ENCODE assay signal across 22 cellular contexts in the genomic region with DNA sequence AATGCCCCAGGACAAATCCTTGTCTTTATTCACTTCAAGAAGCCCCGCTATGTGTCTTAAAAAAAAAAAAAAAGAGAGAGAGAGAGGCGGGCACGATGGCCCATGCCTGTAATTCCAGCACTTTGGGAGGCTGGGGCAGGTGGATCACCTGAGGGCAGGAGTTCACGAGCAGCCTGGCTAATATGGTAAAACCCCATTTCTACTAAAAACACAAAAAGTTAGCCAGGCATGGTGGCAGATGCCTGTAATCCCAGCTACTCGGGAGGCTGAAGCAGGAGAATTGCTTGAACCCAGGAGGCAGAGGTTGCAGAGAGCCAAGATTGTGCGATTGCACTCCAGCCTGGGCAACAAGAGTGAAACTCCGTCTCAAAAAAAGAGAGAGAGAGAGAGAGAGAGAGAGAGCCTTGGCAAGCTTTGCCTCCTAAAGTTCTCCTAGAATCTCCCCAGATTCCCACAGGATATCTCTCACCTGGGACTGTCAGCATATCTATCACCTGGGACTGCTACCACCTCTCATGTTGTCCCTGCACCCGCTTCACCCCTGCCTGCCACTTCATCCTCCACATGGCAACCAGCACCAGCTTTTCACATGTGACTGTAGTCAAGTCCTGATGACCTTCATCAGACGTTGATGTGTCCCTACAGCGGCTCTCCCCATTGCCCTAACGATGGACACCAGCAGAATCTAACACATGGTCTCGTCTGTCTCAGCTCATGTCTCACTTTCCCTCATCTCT. TPM values are rescaled to one million over a fixed set of nuclear protein-coding genes. Genes with fewer than 3 reads are reported as not detected.
DNase-seq lines count a peak whose midpoint lies in the region; ATAC-seq and TF ChIP-seq lines count a peak whose summit lies in the region.
"Had no signal": no experiment of that assay in that cellular context is flagged by ENCODE, and none has a peak within 500 bp of the region (broad histone marks: within the 10 kb centered on the region; RNA-seq: fewer than 3 reads in every experiment).

No MANE protein-coding gene starts in this region.

- H3K4me3 ChIP-seq in right atrium auricular region, result no peak overlapping the region
- peak overlapping the region; percentile 33 for H3K4me3 ChIP-seq in effector memory CD4-positive, alpha-beta T cell (ENCODE audit: insufficient read depth, low read depth, low read length, poor library complexity, severe bottlenecking)
- H3K4me3 ChIP-seq in upper lobe of left lung, result no peak overlapping the region
- H3K4me3 ChIP-seq: K562 had no signal

- peak overlapping the region; percentile 99 for H3K4me3 Mint-ChIP-seq in activated CD8-positive, alpha-beta T cell treated with anti-CD3 and anti-CD28 coated beads, Interleukin-2, amount 10 ng/mL, durations not matched to agents 7 days and 5 days
- peak overlapping the region; percentile 99 for H3K4me3 Mint-ChIP-seq in stimulated activated naive CD8-positive, alpha-beta T cell treated with anti-CD3 and anti-CD28 coated beads, Interleukin-15, Interleukin-2, amounts not matched to agents 100 ng/mL and 50 ng/mL, for 24 hours
- H3K4me3 Mint-ChIP-seq: neural crest cell had no signal

- H3K27ac Mint-ChIP-seq in activated CD8-positive, alpha-beta T cell treated with anti-CD3 and anti-CD28 coated beads, Interleukin-2, amount 10 ng/mL, durations not matched to agents 7 days and 5 days, result peak overlapping the region; percentile 88
- H3K27ac Mint-ChIP-seq in stimulated activated naive CD8-positive, alpha-beta T cell treated with anti-CD3 and anti-CD28 coated beads, Interleukin-15, Interleukin-2, amounts not matched to agents 100 ng/mL and 50 ng/mL, for 24 hours, result peak overlapping the region; percentile 93
- H3K27ac Mint-ChIP-seq: progenitor cell of endocrine pancreas had no signal

- TF ChIP-seq EP300 in upper lobe of left lung (IDR thresholded peaks at IDR 0.05), result no peak

- POLR2A ChIA-PET in activated CD8-positive, alpha-beta T cell treated with anti-CD3 and anti-CD28 coated beads, Interleukin-2, amount 10 ng/mL, durations not matched to agents 7 days and 5 days (lab: Charles Lee), result interaction anchor here (0.7 to 16.5 kb wide), 15 partner anchors 8 to 485 kb away, joined by 3 to 176 read pairs (median 9); a partner anchor contains a TSS

- H3K36me3 ChIP-seq in right atrium auricular region (no peaks in the 10 kb centered on the region), upper lobe of left lung (no peaks in the 10 kb centered on the region)
- H3K36me3 ChIP-seq in effector memory CD4-positive, alpha-beta T cell (ENCODE audit: control insufficient read depth, insufficient read depth, low read length), result peaks cover 18% of the 10 kb centered on the region
- H3K36me3 ChIP-seq: esophagus squamous epithelium had no signal

- 74 to 80% methylated on average over 12 of the region's 12 CpGs for whole genome bisulfite sequencing in upper lobe of left lung, 2 donors

- CTCF ChIA-PET in activated CD8-positive, alpha-beta T cell treated with anti-CD3 and anti-CD28 coated beads, Interleukin-2, amount 10 ng/mL, durations not matched to agents 7 days and 5 days (lab: Charles Lee), result interaction anchor here (0.7 to 13.4 kb wide), 10 partner anchors 10 to 44 kb away, joined by 3 to 162 read pairs (median 4); a partner anchor contains a TSS

- H3K9me3 ChIP-seq in right atrium auricular region, result no peaks in the 10 kb centered on the region
- H3K9me3 ChIP-seq in effector memory CD4-positive, alpha-beta T cell (ENCODE audit: control insufficient read depth, low read length), result no peaks in the 10 kb centered on the region
- H3K9me3 ChIP-seq in upper lobe of left lung, result no peaks in the 10 kb centered on the region
- H3K9me3 ChIP-seq: Caco-2, esophagus squamous epithelium, SK-N-SH had no signal

- H3K4me1 Mint-ChIP-seq in activated CD8-positive, alpha-beta T cell treated with anti-CD3 and anti-CD28 coated beads, Interleukin-2, amount 10 ng/mL, durations not matched to agents 7 days and 5 days (ENCODE audit: low read depth), result peaks cover 54% of the 10 kb centered on the region
- H3K4me1 Mint-ChIP-seq in stimulated activated naive CD8-positive, alpha-beta T cell treated with anti-CD3 and anti-CD28 coated beads, Interleukin-15, Interleukin-2, amounts not matched to agents 100 ng/mL and 50 ng/mL, for 24 hours (ENCODE audit: low read depth), result peaks cover 68% of the 10 kb centered on the region
- H3K4me1 Mint-ChIP-seq: neural crest cell had no signal

- intact Hi-C loops in left ventricle myocardium superior (cut with micrococcal nuclease), result no loop called here

- H3K27me3 ChIP-seq in right atrium auricular region, result no peaks in the 10 kb centered on the region
- H3K27me3 ChIP-seq in effector memory CD4-positive, alpha-beta T cell (replicated peaks; ENCODE audit: control insufficient read depth, insufficient read depth, low read length, poor library complexity, severe bottlenecking), result no peaks in the 10 kb centered on the region
- no peaks in the 10 kb centered on the region for H3K27me3 ChIP-seq in upper lobe of left lung

- ATAC-seq in left ventricle myocardium superior, result no peak
- no peak for ATAC-seq in activated CD8-positive, alpha-beta T cell treated with anti-CD3 and anti-CD28 coated beads, Interleukin-2, amount 10 ng/mL, durations not matched to agents 7 days and 5 days
- ATAC-seq in upper lobe of left lung (ENCODE audit: low FRiP score in 2 of 2), result no peak
- ATAC-seq: K562 had no signal

- H3K36me3 Mint-ChIP-seq in activated CD8-positive, alpha-beta T cell treated with anti-CD3 and anti-CD28 coated beads, Interleukin-2, amount 10 ng/mL, durations not matched to agents 7 days and 5 days (ENCODE audit: low read depth), result peaks cover 91% of the 10 kb centered on the region
- peaks cover 95% of the 10 kb centered on the region for H3K36me3 Mint-ChIP-seq in stimulated activated naive CD8-positive, alpha-beta T cell treated with anti-CD3 and anti-CD28 coated beads, Interleukin-15, Interleukin-2, amounts not matched to agents 100 ng/mL and 50 ng/mL, for 24 hours (ENCODE audit: low read depth)

- TF ChIP-seq CTCF in right atrium auricular region (IDR thresholded peaks at IDR 0.05), result no peak
- no peak for TF ChIP-seq CTCF in upper lobe of left lung (IDR thresholded peaks at IDR 0.05)

- H3K9me3 Mint-ChIP-seq in activated CD8-positive, alpha-beta T cell treated with anti-CD3 and anti-CD28 coated beads, Interleukin-2, amount 10 ng/mL, durations not matched to agents 7 days and 5 days (ENCODE audit: insufficient read depth), result no peaks in the 10 kb centered on the region
- H3K9me3 Mint-ChIP-seq in stimulated activated naive CD8-positive, alpha-beta T cell treated with anti-CD3 and anti-CD28 coated beads, Interleukin-15, Interleukin-2, amounts not matched to agents 100 ng/mL and 50 ng/mL, for 24 hours, result no peaks in the 10 kb centered on the region

- H3K4me1 ChIP-seq in right atrium auricular region, result no peaks in the 10 kb centered on the region
- peaks cover 39% of the 10 kb centered on the region for H3K4me1 ChIP-seq in effector memory CD4-positive, alpha-beta T cell (ENCODE audit: control insufficient read depth, insufficient read depth, low read length, poor library complexity, severe bottlenecking)
- H3K4me1 ChIP-seq in upper lobe of left lung, result no peaks in the 10 kb centered on the region
- H3K4me1 ChIP-seq: Caco-2, esophagus squamous epithelium had no signal

- no peaks in the 10 kb centered on the region for H3K27me3 Mint-ChIP-seq in activated CD8-positive, alpha-beta T cell treated with anti-CD3 and anti-CD28 coated beads, Interleukin-2, amount 10 ng/mL, durations not matched to agents 7 days and 5 days (ENCODE audit: low read depth)
- H3K27me3 Mint-ChIP-seq in stimulated activated naive CD8-positive, alpha-beta T cell treated with anti-CD3 and anti-CD28 coated beads, Interleukin-15, Interleukin-2, amounts not matched to agents 100 ng/mL and 50 ng/mL, for 24 hours, result no peaks in the 10 kb centered on the region

- TF ChIP-seq POLR2A in upper lobe of left lung (IDR thresholded peaks at IDR 0.05), result no peak

- DNase-seq in right atrium auricular region (ENCODE audit: low spot score) (peak; percentile 46), left ventricle myocardium superior (no peak), iPS-NIHi11 (ENCODE audit: low spot score) (no peak), upper lobe of left lung (no peak)
- peak; percentile 44 for DNase-seq in activated CD8-positive, alpha-beta T cell treated with anti-CD3 and anti-CD28 coated beads, Interleukin-2, amount 10 ng/mL, durations not matched to agents 7 days and 5 days
- no peak for DNase-seq in effector memory CD4-positive, alpha-beta T cell
- DNase-seq: activated gamma-delta T cell; Caco-2; effector CD4-positive, alpha-beta T cell; esophagus squamous epithelium; mesendoderm; SK-N-SH; stimulated activated CD4-positive, alpha-beta T cell treated with anti-CD3 and anti-CD28 coated beads, Interleukin-2, amount 100 ng/mL, for 48 hours had no signal

- H3K27ac ChIP-seq in right atrium auricular region (no peak overlapping the region), upper lobe of left lung (no peak overlapping the region)
- H3K27ac ChIP-seq in effector memory CD4-positive, alpha-beta T cell (ENCODE audit: insufficient read depth, low read length, poor library complexity, severe bottlenecking), result peak overlapping the region; percentile 90
- H3K27ac ChIP-seq: esophagus squamous epithelium, RWPE1 had no signal

RNA-seq across cellular contexts. Expression of a gene that starts 5.8 kb away (rescaled TPM):
- total RNA-seq in right atrium auricular region (under 1 TPM; 0.33 to 0.90 TPM), left ventricle myocardium superior (0.99 TPM), upper lobe of left lung (10 to 100 TPM in 1 of 6 donors, 1 to 10 TPM in 5; 5.0 to 15.2 (median 7.0) TPM)
- 100 to 1,000 TPM; 254 to 263 TPM for total RNA-seq in activated CD8-positive, alpha-beta T cell treated with anti-CD3 and anti-CD28 coated beads, Interleukin-2, amount 10 ng/mL, durations not matched to agents 7 days and 5 days
- total RNA-seq: Caco-2, chondrocyte, kidney epithelial cell, neural crest cell, progenitor cell of endocrine pancreas had no signal

RNA-seq across cellular contexts. Expression of a gene that starts 20.4 kb away (rescaled TPM):
- total RNA-seq in right atrium auricular region, result not detected
- total RNA-seq in left ventricle myocardium superior, result not detected
- not detected for total RNA-seq in activated CD8-positive, alpha-beta T cell treated with anti-CD3 and anti-CD28 coated beads, Interleukin-2, amount 10 ng/mL, durations not matched to agents 7 days and 5 days
- total RNA-seq in upper lobe of left lung, result not detected
- total RNA-seq: Caco-2, chondrocyte, esophagus squamous epithelium, K562, kidney epithelial cell, neural crest cell, progenitor cell of endocrine pancreas, skeletal muscle tissue, ureter had no signal

RNA-seq across cellular contexts. Expression of a gene that starts 43.8 kb away (rescaled TPM):
- total RNA-seq in right atrium auricular region (1 to 10 TPM; 6.2 to 6.8 TPM), left ventricle myocardium superior (10.2 TPM), upper lobe of left lung (10 to 100 TPM in 4 of 6 donors, 1 to 10 TPM in 2; 8.5 to 16.7 (median 10.3) TPM)
- 10 to 100 TPM; 13.1 to 13.9 TPM for total RNA-seq in activated CD8-positive, alpha-beta T cell treated with anti-CD3 and anti-CD28 coated beads, Interleukin-2, amount 10 ng/mL, durations not matched to agents 7 days and 5 days

Comparison
In these comparisons a context has a peak if more than half of its experiments do, and no peak if none do; other contexts are left out.
1. DNase-seq: peak in right atrium auricular region (single experiment) and activated CD8-positive, alpha-beta T cell treated with anti-CD3 and anti-CD28 coated beads, Interleukin-2, amount 10 ng/mL, durations not matched to agents 7 days and 5 days (single experiment); none in left ventricle myocardium superior (single experiment), effector memory CD4-positive, alpha-beta T cell (0 of 3), iPS-NIHi11 (single experiment) and upper lobe of left lung (0 of 2).
2. RNA of a gene that starts 5.8 kb away (total RNA-seq): 254 to 263 TPM in activated CD8-positive, alpha-beta T cell treated with anti-CD3 and anti-CD28 coated beads, Interleukin-2, amount 10 ng/mL, durations not matched to agents 7 days and 5 days; 5.0 to 15.2 TPM in upper lobe of left lung, 0.99 TPM in left ventricle myocardium superior (single experiment) and 0.33 to 0.90 TPM in right atrium auricular region; every median in the first group is over 10 times any median in the second.